22 cellular contexts compared by ENCODE assay signal in genomic region chr2:3116371-3116770, GRCh38.
"Had no signal": no experiment of that assay in that cellular context is flagged by ENCODE, and none has a peak within 500 bp of the region (broad histone marks: within the 10 kb centered on the region; RNA-seq: fewer than 3 reads in every experiment).

No MANE protein-coding gene starts in this region.

- H3K27me3 Mint-ChIP-seq: dendritic cell treated with granulocyte-macrophage colony-stimulating factor and Interleukin-4, amounts not matched to agents 40 ng/mL and 50 ng/mL, for 4 days; naive thymus-derived CD8-positive, alpha-beta T cell had no signal

- H3K36me3 ChIP-seq: esophagus muscularis mucosa, gastroesophageal sphincter, ovary, right atrium auricular region, suprapubic skin, tibial artery, upper lobe of left lung, vagina had no signal

- H3K9me3 Mint-ChIP-seq: dendritic cell treated with granulocyte-macrophage colony-stimulating factor and Interleukin-4, amounts not matched to agents 40 ng/mL and 50 ng/mL, for 4 days; effector memory CD8-positive, alpha-beta T cell; stimulated activated effector memory CD8-positive, alpha-beta T cell treated with anti-CD3 and anti-CD28 coated beads, Interleukin-12 subunit alpha, Interleukin-12 subunit beta, amount 100 ng/mL, for 72 hours had no signal

- H3K27ac Mint-ChIP-seq: dendritic cell treated with granulocyte-macrophage colony-stimulating factor and Interleukin-4, amounts not matched to agents 40 ng/mL and 50 ng/mL, for 4 days; effector memory CD8-positive, alpha-beta T cell; naive thymus-derived CD8-positive, alpha-beta T cell; stimulated activated effector memory CD8-positive, alpha-beta T cell treated with anti-CD3 and anti-CD28 coated beads, Interleukin-12 subunit alpha, Interleukin-12 subunit beta, amount 100 ng/mL, for 72 hours had no signal

- H3K4me3 Mint-ChIP-seq: dendritic cell treated with granulocyte-macrophage colony-stimulating factor and Interleukin-4, amounts not matched to agents 40 ng/mL and 50 ng/mL, for 4 days; effector memory CD8-positive, alpha-beta T cell; naive thymus-derived CD8-positive, alpha-beta T cell; stimulated activated effector memory CD8-positive, alpha-beta T cell treated with anti-CD3 and anti-CD28 coated beads, Interleukin-12 subunit alpha, Interleukin-12 subunit beta, amount 100 ng/mL, for 72 hours had no signal

- DNase-seq: effector memory CD8-positive, alpha-beta T cell; foreskin fibroblast; glutamatergic neuron; mammary epithelial cell; mucosa of descending colon; naive thymus-derived CD8-positive, alpha-beta T cell; ovary; small intestine; stimulated activated CD4-positive, alpha-beta T cell treated with anti-CD3 and anti-CD28 coated beads, Interleukin-2, amount 100 ng/mL, for 48 hours; stimulated activated CD8-positive, alpha-beta memory T cell treated with anti-CD3 and anti-CD28 coated beads, Interleukin-4, amount 100 ng/mL, for 48 hours; stimulated activated naive CD8-positive, alpha-beta T cell treated with anti-CD3 and anti-CD28 coated beads, Interleukin-15, Interleukin-2, amounts not matched to agents 100 U/mL and 50 U/mL, for 24 hours; upper lobe of left lung had no signal

- H3K4me1 ChIP-seq: esophagus muscularis mucosa, gastroesophageal sphincter, right atrium auricular region, suprapubic skin, tibial artery, upper lobe of left lung, vagina had no signal

- H3K27ac ChIP-seq: epithelial cell of prostate, esophagus muscularis mucosa, gastroesophageal sphincter, ovary, right atrium auricular region, suprapubic skin, tibial artery, upper lobe of left lung, vagina had no signal

- ATAC-seq: effector memory CD8-positive, alpha-beta T cell; gastroesophageal sphincter; mucosa of descending colon; naive thymus-derived CD8-positive, alpha-beta T cell; stimulated activated effector memory CD8-positive, alpha-beta T cell treated with anti-CD3 and anti-CD28 coated beads, Interleukin-12 subunit alpha, Interleukin-12 subunit beta, amount 100 ng/mL, for 72 hours; stimulated activated naive CD8-positive, alpha-beta T cell treated with anti-CD3 and anti-CD28 coated beads, Interleukin-15, Interleukin-2, amounts not matched to agents 100 U/mL and 50 U/mL, for 24 hours had no signal

- H3K36me3 Mint-ChIP-seq: stimulated activated effector memory CD8-positive, alpha-beta T cell treated with anti-CD3 and anti-CD28 coated beads, Interleukin-12 subunit alpha, Interleukin-12 subunit beta, amount 100 ng/mL, for 72 hours had no signal

- H3K27me3 ChIP-seq: esophagus muscularis mucosa, gastroesophageal sphincter, ovary, right atrium auricular region, suprapubic skin, tibial artery, upper lobe of left lung, vagina had no signal

- FAIRE-seq: colon, small intestine had no signal

- H3K9me3 ChIP-seq: mucosa of descending colon, ovary, suprapubic skin, tibial artery, upper lobe of left lung, vagina had no signal

- H3K4me3 ChIP-seq: esophagus muscularis mucosa, gastroesophageal sphincter, mucosa of descending colon, ovary, right atrium auricular region, suprapubic skin, tibial artery, upper lobe of left lung, vagina had no signal

- H3K4me1 Mint-ChIP-seq: stimulated activated effector memory CD8-positive, alpha-beta T cell treated with anti-CD3 and anti-CD28 coated beads, Interleukin-12 subunit alpha, Interleukin-12 subunit beta, amount 100 ng/mL, for 72 hours had no signal
